Comparison of ENCODE assay signal across 8 cellular contexts in the genomic region with DNA sequence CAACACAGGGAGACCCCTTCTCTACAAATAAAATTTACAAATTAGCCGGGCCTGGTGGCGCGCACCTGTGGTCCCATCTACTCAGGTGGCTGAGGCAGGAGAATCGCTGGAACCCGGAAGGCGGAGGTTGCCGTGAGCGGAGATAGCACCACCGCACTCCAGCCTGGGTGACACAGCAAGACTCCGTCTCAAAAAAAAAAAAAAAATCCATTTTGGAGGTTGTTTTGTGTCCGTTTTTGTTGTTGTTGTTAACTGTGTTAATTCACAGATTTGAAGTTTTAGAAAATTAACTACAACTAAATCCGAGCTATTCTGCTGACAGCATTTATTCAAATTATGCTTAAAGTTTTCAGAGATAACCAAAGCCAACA. TPM values are rescaled to one million over a fixed set of nuclear protein-coding genes. Genes with fewer than 3 reads are reported as not detected.
A peak's percentile ranks its signal among the peaks of the same experiment; 100 is the strongest.
DNase-seq lines count a peak whose midpoint lies in the region; ATAC-seq and TF ChIP-seq lines count a peak whose summit lies in the region.

No MANE protein-coding gene starts in this region.

- intact Hi-C loops in Right ventricle myocardium inferior (cut with DNase I) = loop anchor here (5.0 kb wide), 1 partner anchor 150 kb away; a partner anchor contains a TSS
- intact Hi-C loops in naive thymus-derived CD4-positive, alpha-beta T cell (cut with micrococcal nuclease) = loop anchor here (1.0 to 10.0 kb wide), 19 partner anchors 80 to 1376 kb away; a partner anchor contains a TSS
- intact Hi-C loops in vagina (cut with DNase I) = no loop called here

- H3K27me3 Mint-ChIP-seq in naive thymus-derived CD4-positive, alpha-beta T cell = peaks cover 0 to 18% (median 0%) of the 10 kb centered on the region in 5 donors

- H3K4me3 Mint-ChIP-seq in naive thymus-derived CD4-positive, alpha-beta T cell = peak overlapping the region; percentile 80 to 94 (median 89)

- DNase-seq in cardiac muscle cell (ENCODE audit: low read depth in 1 of 2, low spot score in 1 of 2) (no peak), Right ventricle myocardium inferior (ENCODE audit: missing footprints) (no peak), T-helper 22 cell (ENCODE audit: low read depth) (peak; percentile 9), vagina (ENCODE audit: extremely low spot score in 2 of 2) (no peak)
- peak in 2 of 3 donors; percentile 9 to 17 for DNase-seq in effector memory CD4-positive, alpha-beta T cell
- peak in 4 of 9 donors; percentile 15 to 39 (median 26) for DNase-seq in naive thymus-derived CD4-positive, alpha-beta T cell

- H3K4me3 ChIP-seq in cardiac muscle cell (peak overlapping the region; percentile 44), vagina (peak overlapping the region; percentile 68 to 95)
- peak overlapping the region; percentile 43 for H3K4me3 ChIP-seq in effector memory CD4-positive, alpha-beta T cell (ENCODE audit: insufficient read depth, low read depth, low read length, poor library complexity, severe bottlenecking)
- H3K4me3 ChIP-seq in naive thymus-derived CD4-positive, alpha-beta T cell (ENCODE audit: low read length) = peak overlapping the region; percentile 76

- no peaks in the 10 kb centered on the region for H3K36me3 ChIP-seq in cardiac muscle cell
- no peaks in the 10 kb centered on the region for H3K36me3 ChIP-seq in effector memory CD4-positive, alpha-beta T cell (ENCODE audit: control insufficient read depth, insufficient read depth, low read length)
- no peaks in the 10 kb centered on the region for H3K36me3 ChIP-seq in naive thymus-derived CD4-positive, alpha-beta T cell (ENCODE audit: control insufficient read depth in 2 of 3, insufficient read depth in 3 of 3, low read length in 3 of 3)
- H3K36me3 ChIP-seq in vagina = no peaks in the 10 kb centered on the region

- H3K4me1 ChIP-seq in cardiac muscle cell (ENCODE audit: low read depth) (no peaks in the 10 kb centered on the region), vagina (peaks cover 38% of the 10 kb centered on the region)
- H3K4me1 ChIP-seq in effector memory CD4-positive, alpha-beta T cell (ENCODE audit: control insufficient read depth, insufficient read depth, low read length, poor library complexity, severe bottlenecking) = peaks cover 15% of the 10 kb centered on the region
- H3K4me1 ChIP-seq in naive thymus-derived CD4-positive, alpha-beta T cell (ENCODE audit: control insufficient read depth in 2 of 2, insufficient read depth in 2 of 2, low read length in 2 of 2) = peaks cover 16 to 21% of the 10 kb centered on the region in 2 donors

- peaks cover 0 to 2% (median 0%) of the 10 kb centered on the region in 11 donors for H3K9me3 Mint-ChIP-seq in naive thymus-derived CD4-positive, alpha-beta T cell

- H3K27me3 ChIP-seq in cardiac muscle cell = no peaks in the 10 kb centered on the region
- H3K27me3 ChIP-seq in effector memory CD4-positive, alpha-beta T cell (replicated peaks; ENCODE audit: control insufficient read depth, insufficient read depth, low read length, poor library complexity, severe bottlenecking) = no peaks in the 10 kb centered on the region
- no peaks in the 10 kb centered on the region for H3K27me3 ChIP-seq in naive thymus-derived CD4-positive, alpha-beta T cell (ENCODE audit: control insufficient read depth in 2 of 2, insufficient read depth in 2 of 2, low read length in 2 of 2)
- H3K27me3 ChIP-seq in vagina = no peaks in the 10 kb centered on the region

- CTCF ChIA-PET in naive thymus-derived CD4-positive, alpha-beta T cell (lab: Charles Lee) = interaction anchor here (0.6 kb wide), 2 partner anchors 77 to 883 kb away, joined by 3 read pairs; no protein-coding TSS in a partner anchor

- TF ChIP-seq POLR2A in vagina (IDR thresholded peaks at IDR 0.05) = no peak
- no peak for TF ChIP-seq POLR2A in GM18505 (IDR thresholded peaks at IDR 0.05; ENCODE audit: borderline replicate concordance, extremely low read depth, insufficient read depth, insufficient read length)

- H3K27ac ChIP-seq in cardiac muscle cell (peak overlapping the region; percentile 81), vagina (peak overlapping the region; percentile 91)
- peak overlapping the region; percentile 74 for H3K27ac ChIP-seq in effector memory CD4-positive, alpha-beta T cell (ENCODE audit: insufficient read depth, low read length, poor library complexity, severe bottlenecking)
- peak overlapping the region; percentile 85 for H3K27ac ChIP-seq in naive thymus-derived CD4-positive, alpha-beta T cell (ENCODE audit: low read depth, low read length)

- H3K36me3 Mint-ChIP-seq in naive thymus-derived CD4-positive, alpha-beta T cell = peaks cover 0 to 23% (median 21%) of the 10 kb centered on the region in 5 donors

- ATAC-seq in Right ventricle myocardium inferior = no peak
- ATAC-seq in naive thymus-derived CD4-positive, alpha-beta T cell = no peak
- ATAC-seq in GM18505 (IDR thresholded peaks at IDR 0.05; ENCODE audit: unreplicated experiment) = no peak
- no peak for ATAC-seq in HG03439 (IDR thresholded peaks at IDR 0.05; ENCODE audit: unreplicated experiment)

- peak overlapping the region in 8 of 9 donors; percentile 28 to 96 (median 86) for H3K27ac Mint-ChIP-seq in naive thymus-derived CD4-positive, alpha-beta T cell

- no peaks in the 10 kb centered on the region for H3K9me3 ChIP-seq in cardiac muscle cell (ENCODE audit: low read depth)
- no peaks in the 10 kb centered on the region for H3K9me3 ChIP-seq in effector memory CD4-positive, alpha-beta T cell (ENCODE audit: control insufficient read depth, low read length)
- no peaks in the 10 kb centered on the region for H3K9me3 ChIP-seq in naive thymus-derived CD4-positive, alpha-beta T cell (ENCODE audit: control insufficient read depth in 2 of 3, low read length in 3 of 3)
- H3K9me3 ChIP-seq in vagina = no peaks in the 10 kb centered on the region

- TF ChIP-seq CTCF in cardiac muscle cell (IDR thresholded peaks at IDR 0.05; ENCODE audit: low read depth, low read length) (no peak), vagina (IDR thresholded peaks at IDR 0.05) (no peak)

- POLR2A ChIA-PET in naive thymus-derived CD4-positive, alpha-beta T cell (lab: Charles Lee) = interaction anchor here (0.7 to 2.7 kb wide), 11 partner anchors 8 to 1073 kb away, joined by 3 to 13 read pairs (median 6); a partner anchor contains a TSS

- peaks cover 24 to 53% (median 42%) of the 10 kb centered on the region in 7 donors for H3K4me1 Mint-ChIP-seq in naive thymus-derived CD4-positive, alpha-beta T cell

RNA-seq across cellular contexts. Expression of a gene that starts 0.6 kb away (rescaled TPM):
- total RNA-seq in cardiac muscle cell (19.0 and 22.6 TPM in 2 replicates), Right ventricle myocardium inferior (27.6 TPM), vagina (28.0 TPM)
- polyA plus RNA-seq in cardiac muscle cell = 12.5 and 21.4 TPM in 2 replicates
- 10 to 100 TPM; 15.4 to 34.6 (median 25.2) TPM for total RNA-seq in naive thymus-derived CD4-positive, alpha-beta T cell
- polyA plus RNA-seq in naive thymus-derived CD4-positive, alpha-beta T cell = 10 to 100 TPM; 13.9 to 16.3 TPM

Comparison
In these comparisons a context has a peak if more than half of its experiments do, and no peak if none do; other contexts are left out.
1. DNase-seq: peak in T-helper 22 cell (single experiment) and effector memory CD4-positive, alpha-beta T cell (2 of 3); none in cardiac muscle cell (0 of 2), Right ventricle myocardium inferior (single experiment) and vagina (0 of 2).
2. Peak in every context shown above with its lines, with median percentiles within 50 percentile points of each other: H3K27ac ChIP-seq and H3K4me3 ChIP-seq.